In the genomic region with DNA sequence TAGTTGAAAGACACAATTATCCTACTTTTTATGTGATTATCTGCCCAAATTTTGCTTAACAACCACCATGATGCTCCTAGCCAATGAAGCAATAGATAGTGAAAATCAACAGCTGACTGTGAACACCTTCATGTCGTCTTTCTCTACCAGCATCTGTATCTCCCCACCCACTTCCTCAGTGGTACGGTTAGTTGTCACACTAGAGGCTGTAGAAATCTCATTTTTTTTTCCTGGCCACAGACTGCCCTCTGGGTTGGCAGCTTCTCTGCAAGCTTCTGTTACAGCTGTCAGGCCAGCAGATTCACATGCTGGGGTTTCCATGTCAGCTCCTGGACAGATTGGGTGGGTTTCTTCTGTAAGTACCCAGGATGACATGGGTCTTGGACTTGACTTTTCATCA, we compare ENCODE assay signal across 23 cellular contexts. TPM values are rescaled to one million over a fixed set of nuclear protein-coding genes. Genes with fewer than 3 reads are reported as not detected.
DNase-seq lines count a peak whose midpoint lies in the region; ATAC-seq, FAIRE-seq and TF ChIP-seq lines count a peak whose summit lies in the region.
"Had no signal": no experiment of that assay in that cellular context is flagged by ENCODE, and none has a peak within 500 bp of the region (broad histone marks: within the 10 kb centered on the region; RNA-seq: fewer than 3 reads in every experiment).

No MANE protein-coding gene starts in this region.

- H2BK120ac ChIP-seq in neuronal stem cell (ENCODE audit: low read depth, low read length), result no peak overlapping the region

- no peak overlapping the region for H2BK15ac ChIP-seq in neuronal stem cell (ENCODE audit: low read length)

- H3K4me1 Mint-ChIP-seq in T-helper 17 cell, result peaks cover 42% of the 10 kb centered on the region
- H3K4me1 Mint-ChIP-seq in immature natural killer cell, result peaks cover 94 to 98% of the 10 kb centered on the region in 2 donors

- H3K9ac ChIP-seq in neuronal stem cell (ENCODE audit: low read depth, low read length, poor library complexity), result no peak overlapping the region
- H3K9ac ChIP-seq: BLaER1 had no signal

- no peak overlapping the region for H2AFZ ChIP-seq in neuronal stem cell (ENCODE audit: low read length)

- no peak overlapping the region for H2BK12ac ChIP-seq in neuronal stem cell (ENCODE audit: low read length)

- no peak overlapping the region for H3K4me2 ChIP-seq in neuronal stem cell (ENCODE audit: insufficient read depth, low read length, poor library complexity, severe bottlenecking)
- H3K4me2 ChIP-seq: BLaER1 had no signal

- no peak overlapping the region for H2BK5ac ChIP-seq in neuronal stem cell (ENCODE audit: low read length)

- no peak overlapping the region for H3K23ac ChIP-seq in neuronal stem cell (ENCODE audit: low read depth, low read length, poor library complexity)

- no peaks in the 10 kb centered on the region for H3K9me3 Mint-ChIP-seq in immature natural killer cell

- H3K27ac Mint-ChIP-seq in T-helper 17 cell (peak overlapping the region; percentile 22), immature natural killer cell (peak overlapping the region; percentile 94 to 100 (median 98))

- no peaks in the 10 kb centered on the region for H3K27me3 ChIP-seq in neuronal stem cell (ENCODE audit: control insufficient read depth in 3 of 3, insufficient read depth in 3 of 3, low read depth in 1 of 3, low read length in 3 of 3)
- H3K27me3 ChIP-seq: BLaER1, brain microvascular endothelial cell, dorsolateral prefrontal cortex had no signal

- no peak overlapping the region for H4K91ac ChIP-seq in neuronal stem cell (ENCODE audit: low read depth, low read length, poor library complexity)

- no peaks in the 10 kb centered on the region for H3K79me1 ChIP-seq in neuronal stem cell (ENCODE audit: low read depth, low read length)

- WGBS in neuronal stem cell (ENCODE audit: extremely low coverage in 2 of 2, insufficient read length in 2 of 2, insufficient replicate concordance in 1 of 2), 2 donors, result no CpG with 5 or more reads among the region's 2 CpGs

- no peaks in the 10 kb centered on the region for H3K9me3 ChIP-seq in T-helper 17 cell (ENCODE audit: control insufficient read depth, low read length, poor library complexity, severe bottlenecking)
- no peaks in the 10 kb centered on the region for H3K9me3 ChIP-seq in neuronal stem cell (replicated peaks in 1 of 2; ENCODE audit: control insufficient read depth in 2 of 2, insufficient read depth in 1 of 2, low read depth in 1 of 2, low read length in 2 of 2)
- H3K9me3 ChIP-seq: BLaER1, lower lobe of right lung, prostate gland had no signal

- no peak overlapping the region for H4K8ac ChIP-seq in neuronal stem cell (ENCODE audit: low read depth, low read length)

- no peaks in the 10 kb centered on the region for H3K4me1 ChIP-seq in neuronal stem cell (ENCODE audit: control insufficient read depth in 2 of 2, insufficient read depth in 1 of 2, low read depth in 1 of 2, low read length in 2 of 2)
- H3K4me1 ChIP-seq: BLaER1, lower lobe of right lung, prostate gland had no signal

- H3K4ac ChIP-seq in neuronal stem cell (ENCODE audit: low read length), result no peak overlapping the region

- no peak overlapping the region for H3K27ac ChIP-seq in neuronal stem cell (replicated peaks; ENCODE audit: low read length)
- H3K27ac ChIP-seq: BLaER1, brain microvascular endothelial cell, HL-60, lower lobe of right lung, prostate gland had no signal

- H3K27me3 Mint-ChIP-seq in T-helper 17 cell (no peaks in the 10 kb centered on the region), immature natural killer cell (ENCODE audit: low read depth in 3 of 3) (peaks cover 2 to 23% (median 8%) of the 10 kb centered on the region in 3 donors)

- DNase-seq in SKM-1 treated with dmso at 0.1 percent for 144 hours (lab: John Stamatoyannopoulos, UW; ENCODE audit: unreplicated experiment), result peak; percentile 3
- DNase-seq in SKM-1 (lab: John Stamatoyannopoulos, UW; ENCODE audit: unreplicated experiment), result no peak
- no peak for DNase-seq in GM12891 (ENCODE audit: insufficient read length, low spot score)
- no peak for DNase-seq in T-helper 17 cell
- peak; percentile 86 to 87 (median 86) for DNase-seq in immature natural killer cell
- DNase-seq in DMS153 (lab: John Stamatoyannopoulos, UW), result no peak
- no peak for DNase-seq in hepatic stellate cell (ENCODE audit: low spot score)
- no peak for DNase-seq in neuronal stem cell (ENCODE audit: low spot score)
- DNase-seq: 8988T; activated CD4-positive, alpha-beta T cell treated with anti-CD3 and anti-CD28 coated beads for 1 hour; activated effector memory CD4-positive, alpha-beta T cell treated with Interleukin-2 at 50 U/mL for 16 hours; brain microvascular endothelial cell; DMS79 treated with DMSO at 0.1 percent for 48 hours; dorsolateral prefrontal cortex; KG1; lower lobe of right lung; NCI-H1105; RPMI8226; stimulated activated CD4-positive, alpha-beta T cell treated with anti-CD3 and anti-CD28 coated beads, Interleukin-12 subunit alpha, Interleukin-12 subunit beta, amount 100 ng/mL, for 4 hours had no signal

- peak; percentile 66 for ATAC-seq in T-helper 17 cell
- ATAC-seq: esophagus mucosa, lower lobe of right lung had no signal

- no peak for FAIRE-seq in GM12891 (lab: Jason Lieb, UNC)

- no peak overlapping the region for H2AK5ac ChIP-seq in neuronal stem cell (ENCODE audit: low read depth, low read length)

- H3K4me3 ChIP-seq in neuronal stem cell (ENCODE audit: low read length in 2 of 2), result no peak overlapping the region
- H3K4me3 ChIP-seq: BLaER1, dorsolateral prefrontal cortex, lower lobe of right lung, prostate gland had no signal

- peaks cover 11% of the 10 kb centered on the region for H3K36me3 Mint-ChIP-seq in T-helper 17 cell (ENCODE audit: low read depth)
- H3K36me3 Mint-ChIP-seq in immature natural killer cell, result peaks cover 13 to 16% (median 15%) of the 10 kb centered on the region in 3 donors

- no peak overlapping the region for H3K18ac ChIP-seq in neuronal stem cell (ENCODE audit: low read length)

- peak overlapping the region; percentile 13 for H3K4me3 Mint-ChIP-seq in T-helper 17 cell
- H3K4me3 Mint-ChIP-seq in immature natural killer cell, result peak overlapping the region; percentile 77 to 88 (median 83)

- no peak for TF ChIP-seq POLR2A in GM12891 (IDR thresholded peaks at IDR 0.05; ENCODE audit: low read depth, low read length)

- no peak overlapping the region for H3K14ac ChIP-seq in neuronal stem cell (ENCODE audit: low read length)

- H3K36me3 ChIP-seq in neuronal stem cell (replicated peaks in 1 of 2; ENCODE audit: control insufficient read depth in 2 of 2, insufficient read depth in 2 of 2, low read length in 2 of 2), result no peaks in the 10 kb centered on the region
- H3K36me3 ChIP-seq: BLaER1, brain microvascular endothelial cell, lower lobe of right lung, prostate gland had no signal

TF ChIP-seq in GM12891, 5 proteins besides CTCF, POLR2A, EP300 and RAD21:
- peak; percentile 29; the same call in 1 of the 2 replicates for TF ChIP-seq SPI1 (IDR thresholded peaks at IDR 0.05; ENCODE audit: low read depth, low read length)
- no peak for TF ChIP-seq POU2F2 (IDR thresholded peaks at IDR 0.05; ENCODE audit: low read depth, low read length)

RNA-seq across cellular contexts. Expression of a gene that starts 24.4 kb away (rescaled TPM):
- 1.8 TPM for polyA plus RNA-seq in GM12891 (2012; ENCODE audit: low read depth, missing spikeins)
- total RNA-seq in T-helper 17 cell, result 100 to 1,000 TPM; 117 to 128 TPM
- polyA plus RNA-seq in immature natural killer cell, result 100 to 1,000 TPM in 1 of 3 donors, 10 to 100 TPM in 2; 80.6 to 143 (median 91.7) TPM
- 0.73 TPM for polyA plus RNA-seq in neuronal stem cell (2013, experiment 1 of 2)
- polyA plus RNA-seq in neuronal stem cell (2013, experiment 2 of 2), result 0.66 TPM

Comparison
In these comparisons a context has a peak if more than half of its experiments do, and no peak if none do; other contexts are left out.
1. DNase-seq: peak in SKM-1 treated with dmso at 0.1 percent for 144 hours (single experiment) and immature natural killer cell (3 of 3); none in SKM-1 (single experiment), GM12891 (single experiment), T-helper 17 cell (0 of 3), DMS153 (single experiment), hepatic stellate cell (single experiment) and neuronal stem cell (single experiment).